ENCODE assay signal across 19 cellular contexts in genomic region chr3:172273378-172273777, GRCh38.
A peak's percentile ranks its signal among the peaks of the same experiment; 100 is the strongest.
DNase-seq lines count a peak whose midpoint lies in the region; ATAC-seq and TF ChIP-seq lines count a peak whose summit lies in the region.
"Had no signal": no experiment of that assay in that cellular context is flagged by ENCODE, and none has a peak within 500 bp of the region (broad histone marks: within the 10 kb centered on the region; RNA-seq: fewer than 3 reads in every experiment).

No MANE protein-coding gene starts in this region.

- H3K27me3 ChIP-seq in left ventricle myocardium inferior (ENCODE audit: low read depth) = no peaks in the 10 kb centered on the region
- no peaks in the 10 kb centered on the region for H3K27me3 ChIP-seq in uterus

- no peak overlapping the region for H3K4me3 Mint-ChIP-seq in chondrocyte (ENCODE audit: unreplicated experiment)
- H3K4me3 Mint-ChIP-seq in progenitor cell of endocrine pancreas (ENCODE audit: low read depth) = no peak overlapping the region
- H3K4me3 Mint-ChIP-seq: B cell; CD4-positive, alpha-beta T cell had no signal

- intact Hi-C loops in left ventricle myocardium inferior (cut with micrococcal nuclease) (no loop called here), Right ventricle myocardium superior (cut with DNase I) (no loop called here), uterus (cut with DNase I; ENCODE audit: low total_unique reads) (no loop called here), posterior vena cava (cut with DNase I) (no loop called here)

- TF ChIP-seq POLR2A in uterus (IDR thresholded peaks at IDR 0.05) = no peak

- H3K9me3 ChIP-seq in left ventricle myocardium inferior (replicated peaks) = no peaks in the 10 kb centered on the region
- H3K9me3 ChIP-seq in uterus = no peaks in the 10 kb centered on the region

- CTCF ChIA-PET in RWPE1 (lab: Yijun Ruan, JAX) = no interaction called here

- TF ChIP-seq CTCF in left ventricle myocardium inferior (IDR thresholded peaks at IDR 0.05; ENCODE audit: borderline replicate concordance) (no peak), chondrocyte (IDR thresholded peaks at IDR 0.05) (no peak), progenitor cell of endocrine pancreas (IDR thresholded peaks at IDR 0.05; ENCODE audit: unreplicated experiment) (no peak), uterus (IDR thresholded peaks at IDR 0.05) (no peak), RWPE1 (conservative IDR thresholded peaks at IDR 0.05; ENCODE audit: low read depth) (no peak)

- H3K4me3 ChIP-seq in left ventricle myocardium inferior (no peak overlapping the region), uterus (no peak overlapping the region)
- H3K4me3 ChIP-seq: GM12878 had no signal

- H3K27ac ChIP-seq in left ventricle myocardium inferior (replicated peaks) (peak overlapping the region; percentile 58), uterus (peak overlapping the region; percentile 48 to 55), RWPE1 (no peak overlapping the region)

- no peaks in the 10 kb centered on the region for H3K27me3 Mint-ChIP-seq in chondrocyte (ENCODE audit: low read depth)
- no peaks in the 10 kb centered on the region for H3K27me3 Mint-ChIP-seq in progenitor cell of endocrine pancreas
- H3K27me3 Mint-ChIP-seq: B cell; CD4-positive, alpha-beta T cell had no signal

- no peaks in the 10 kb centered on the region for H3K9me3 Mint-ChIP-seq in chondrocyte (ENCODE audit: low read depth)
- H3K9me3 Mint-ChIP-seq in progenitor cell of endocrine pancreas (ENCODE audit: low read depth) = no peaks in the 10 kb centered on the region
- H3K9me3 Mint-ChIP-seq: CD4-positive, alpha-beta T cell; HFFc6 had no signal

- H3K36me3 ChIP-seq in left ventricle myocardium inferior (peaks cover 20% of the 10 kb centered on the region), uterus (no peaks in the 10 kb centered on the region)

- POLR2A ChIA-PET in RWPE1 (lab: Yijun Ruan, JAX; ENCODE audit: low non-redundant PET) = no interaction called here

- H3K4me1 Mint-ChIP-seq in chondrocyte (ENCODE audit: low read depth) = peaks cover 74% of the 10 kb centered on the region
- peaks cover 1% of the 10 kb centered on the region for H3K4me1 Mint-ChIP-seq in progenitor cell of endocrine pancreas (ENCODE audit: low read depth)

- no peak for ATAC-seq in Right ventricle myocardium superior (ENCODE audit: poor library complexity)
- ATAC-seq: GM12878 had no signal

- peaks cover 20% of the 10 kb centered on the region for H3K36me3 Mint-ChIP-seq in chondrocyte (ENCODE audit: low read depth)
- H3K36me3 Mint-ChIP-seq in progenitor cell of endocrine pancreas (ENCODE audit: insufficient read depth) = peaks cover 28% of the 10 kb centered on the region

- H3K27ac Mint-ChIP-seq in chondrocyte (ENCODE audit: unreplicated experiment) (peak overlapping the region; percentile 33), progenitor cell of endocrine pancreas (peak overlapping the region; percentile 31)
- H3K27ac Mint-ChIP-seq: B cell; CD4-positive, alpha-beta T cell; HFFc6 had no signal

- H3K4me1 ChIP-seq in left ventricle myocardium inferior = peaks cover 75% of the 10 kb centered on the region
- H3K4me1 ChIP-seq in uterus = peaks cover 0 to 9% of the 10 kb centered on the region in 2 donors

- DNase-seq in left ventricle myocardium inferior (no peak), Right ventricle myocardium superior (no peak), chondrocyte (ENCODE audit: low spot score) (no peak), progenitor cell of endocrine pancreas (ENCODE audit: low spot score, unreplicated experiment) (no peak), uterus (no peak), posterior vena cava (ENCODE audit: low spot score) (no peak), RWPE1 (ENCODE audit: low spot score) (no peak), DMS53 (lab: John Stamatoyannopoulos, UW) (no peak)
- DNase-seq: 8988T; ACHN; C1 segment of cervical spinal cord; Calu3; CD4-positive, alpha-beta T cell; DMS 273 treated with DMSO at 0.1 percent for 48 hours; DMS79; GOT3; HFFc6 had no signal
